ENCODE assay signal across 8 cellular contexts in the genomic region with DNA sequence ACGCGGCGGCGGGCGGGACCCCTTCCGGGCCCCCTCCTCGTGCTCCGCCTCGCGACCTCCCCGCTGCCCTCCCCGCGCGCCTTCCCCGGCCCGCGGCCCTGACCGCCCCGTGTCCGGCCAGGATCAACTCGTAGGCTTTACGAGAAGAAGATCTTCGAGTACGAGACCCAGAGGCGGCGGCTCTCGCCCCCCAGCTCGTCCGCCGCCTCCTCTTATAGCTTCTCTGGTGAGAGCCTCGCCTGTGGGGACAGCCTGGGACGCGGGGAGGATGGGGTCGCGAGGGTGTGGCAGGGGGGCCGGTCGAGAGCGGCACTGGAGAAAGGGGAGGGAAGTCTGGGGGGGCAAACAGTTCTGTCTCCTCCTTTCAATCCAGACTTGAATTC. TPM values are rescaled to one million over a fixed set of nuclear protein-coding genes. Genes with fewer than 3 reads are reported as not detected.
DNase-seq lines count a peak whose midpoint lies in the region; ATAC-seq, FAIRE-seq and TF ChIP-seq lines count a peak whose summit lies in the region.

No MANE protein-coding gene starts in this region.

- H3K9me3 ChIP-seq in lower lobe of right lung (no peaks in the 10 kb centered on the region), uterus (no peaks in the 10 kb centered on the region)

- FAIRE-seq in D721Med (lab: Jason Lieb, UNC) (no peak), H54 (lab: Jason Lieb, UNC) (no peak)

- peaks cover 20% of the 10 kb centered on the region for H3K4me1 ChIP-seq in lower lobe of right lung
- no peaks in the 10 kb centered on the region for H3K4me1 ChIP-seq in uterus

- H3K27me3 ChIP-seq in lower lobe of right lung (ENCODE audit: low read depth) (no peaks in the 10 kb centered on the region), uterus (no peaks in the 10 kb centered on the region)

- H3K27ac ChIP-seq in lower lobe of right lung (peak overlapping the region; percentile 98), uterus (peak overlapping the region; percentile 95 to 97)

- H3K4me3 ChIP-seq in astrocyte of the cerebellum (ENCODE audit: low read depth, low read length) (peak overlapping the region; percentile 71), lower lobe of right lung (peak overlapping the region; percentile 69), uterus (peak overlapping the region; percentile 59 to 65)

- TF ChIP-seq POLR2A in uterus (IDR thresholded peaks at IDR 0.05) (no peak), H54 (IDR thresholded peaks at IDR 0.05; ENCODE audit: low read depth, low read length) (no peak)

- H3K36me3 ChIP-seq in lower lobe of right lung (peaks cover 5% of the 10 kb centered on the region), uterus (no peaks in the 10 kb centered on the region)

- DNase-seq in Right ventricle myocardium inferior (ENCODE audit: missing footprints), result peak; percentile 66
- DNase-seq in Right ventricle myocardium superior, result no peak
- DNase-seq in astrocyte of the cerebellum (ENCODE audit: low read depth), result no peak
- DNase-seq in lower lobe of right lung, result no peak
- no peak for DNase-seq in uterus
- DNase-seq in central memory CD4-positive, alpha-beta T cell, result no peak
- DNase-seq in D721Med (ENCODE audit: insufficient read length, low spot score), result no peak
- DNase-seq in H54 (ENCODE audit: insufficient read length, low spot score), result no peak

- TF ChIP-seq CTCF in astrocyte of the cerebellum (IDR thresholded peaks at IDR 0.05; ENCODE audit: low read depth, low read length, missing control alignments) (no peak), lower lobe of right lung (IDR thresholded peaks at IDR 0.05) (no peak), uterus (IDR thresholded peaks at IDR 0.05) (no peak), D721Med (IDR thresholded peaks at IDR 0.05; ENCODE audit: insufficient read depth, missing control alignments) (no peak)

- ATAC-seq in Right ventricle myocardium inferior (no peak), Right ventricle myocardium superior (ENCODE audit: poor library complexity) (no peak), lower lobe of right lung (no peak)

- intact Hi-C loops in Right ventricle myocardium inferior (cut with DNase I) (loop anchor here (10.0 kb wide), 1 partner anchor 405 kb away; the partner anchor contains the start of genes HCFC1 and TMEM187), Right ventricle myocardium superior (cut with DNase I) (no loop called here), lower lobe of right lung (cut with DNase I) (no loop called here), uterus (cut with DNase I; ENCODE audit: low total_unique reads) (no loop called here)

- in situ Hi-C loops in astrocyte of the cerebellum (cut with HindIII; ENCODE audit: low sequenced_read_pairs), result no loop called here

RNA-seq across cellular contexts. Expression of gene EMD, which starts 0.5 kb away (rescaled TPM):
- 51.1 TPM for total RNA-seq in Right ventricle myocardium inferior
- 49.2 TPM for total RNA-seq in Right ventricle myocardium superior
- total RNA-seq in lower lobe of right lung, result 50.9 TPM
- 100 to 1,000 TPM in 1 of 4 donors, 10 to 100 TPM in 3; 13.6 to 118 (median 44.4) TPM for total RNA-seq in uterus

RNA-seq across cellular contexts. Expression of gene FLNA, which starts 5.1 kb away (rescaled TPM):
- total RNA-seq in Right ventricle myocardium inferior (253 TPM), Right ventricle myocardium superior (216 TPM), lower lobe of right lung (1,080 TPM), uterus (1,000 to 10,000 TPM; 1,067 to 4,271 (median 2,911) TPM)

RNA-seq across cellular contexts. Expression of gene RPL10, which starts 18.6 kb away (rescaled TPM):
- total RNA-seq in Right ventricle myocardium inferior, result 2,181 TPM
- 2,020 TPM for total RNA-seq in Right ventricle myocardium superior
- 2,678 TPM for total RNA-seq in lower lobe of right lung
- 1,000 to 10,000 TPM; 2,407 to 9,172 (median 4,014) TPM for total RNA-seq in uterus

RNA-seq across cellular contexts. Expression of gene DNASE1L1, which starts 29.5 kb away (rescaled TPM):
- 52.3 TPM for total RNA-seq in Right ventricle myocardium inferior
- 57.7 TPM for total RNA-seq in Right ventricle myocardium superior
- total RNA-seq in lower lobe of right lung, result 36.1 TPM
- total RNA-seq in uterus, result 10 to 100 TPM; 10.2 to 31.8 (median 21.2) TPM

RNA-seq across cellular contexts. Expression of gene TAFAZZIN, which starts 31.8 kb away (rescaled TPM):
- total RNA-seq in Right ventricle myocardium inferior (36.1 TPM), Right ventricle myocardium superior (36.1 TPM), lower lobe of right lung (47.8 TPM), uterus (10 to 100 TPM; 15.3 to 62.3 (median 20.5) TPM)
